In the genomic region with DNA sequence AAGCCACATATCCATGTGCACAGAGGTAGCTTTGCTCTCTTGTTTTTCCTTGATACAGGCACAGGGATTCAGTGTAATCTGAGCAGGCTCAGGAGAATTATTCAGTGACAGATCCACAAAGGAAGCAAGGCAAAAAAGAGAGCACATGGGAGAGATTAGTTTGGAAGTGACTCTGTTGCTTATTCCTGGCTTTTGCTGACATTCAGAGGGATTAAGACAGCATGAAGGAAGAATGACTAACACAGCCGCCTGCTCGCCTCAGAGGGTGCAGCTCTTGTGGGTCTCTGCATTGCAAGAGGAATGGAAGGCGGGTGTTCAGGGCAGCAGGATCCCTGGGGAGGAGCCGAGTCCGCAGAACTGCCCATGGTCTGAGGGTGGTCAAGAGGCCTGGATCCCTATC, we compare ENCODE assay signal across 15 cellular contexts.
DNase-seq lines count a peak whose midpoint lies in the region; ATAC-seq and TF ChIP-seq lines count a peak whose summit lies in the region.
"Had no signal": no experiment of that assay in that cellular context is flagged by ENCODE, and none has a peak within 500 bp of the region (broad histone marks: within the 10 kb centered on the region; RNA-seq: fewer than 3 reads in every experiment).

No MANE protein-coding gene starts in this region.

- H3K4me2 ChIP-seq in neural progenitor cell, result no peak overlapping the region

- TF ChIP-seq CTCF in BJ (IDR thresholded peaks at IDR 0.05; ENCODE audit: insufficient read depth, low read depth, low read length), result no peak
- TF ChIP-seq CTCF in epithelial cell of esophagus (IDR thresholded peaks at IDR 0.05; ENCODE audit: insufficient read depth, low read depth, low read length, missing control alignments), result no peak
- no peak for TF ChIP-seq CTCF in neural progenitor cell (IDR thresholded peaks at IDR 0.05)
- no peak for TF ChIP-seq CTCF in GM20000 (IDR thresholded peaks at IDR 0.05; ENCODE audit: extremely low read depth, missing control alignments)

- H3K79me2 ChIP-seq in neural progenitor cell (ENCODE audit: low read depth), result no peaks in the 10 kb centered on the region

- no peaks in the 10 kb centered on the region for H3K36me3 Mint-ChIP-seq in neural progenitor cell
- no peaks in the 10 kb centered on the region for H3K36me3 Mint-ChIP-seq in naive thymus-derived CD4-positive, alpha-beta T cell
- H3K36me3 Mint-ChIP-seq: CD4-positive, CD25-positive, alpha-beta regulatory T cell had no signal

- H3K36me3 ChIP-seq in BJ (ENCODE audit: control insufficient read depth, insufficient read depth, low read length) (no peaks in the 10 kb centered on the region), neural progenitor cell (no peaks in the 10 kb centered on the region)
- no peaks in the 10 kb centered on the region for H3K36me3 ChIP-seq in naive thymus-derived CD4-positive, alpha-beta T cell (ENCODE audit: control insufficient read depth in 2 of 3, insufficient read depth in 3 of 3, low read length in 3 of 3)
- H3K36me3 ChIP-seq: transverse colon had no signal

- H3K4me1 Mint-ChIP-seq in neural progenitor cell, result peaks cover 31% of the 10 kb centered on the region
- no peaks in the 10 kb centered on the region for H3K4me1 Mint-ChIP-seq in naive thymus-derived CD4-positive, alpha-beta T cell
- H3K4me1 Mint-ChIP-seq: CD4-positive, CD25-positive, alpha-beta regulatory T cell had no signal

- DNase-seq in BJ (ENCODE audit: low read depth) (peak; percentile 49), NCI-H524 treated with DMSO at 0.1 percent for 48 hours (lab: John Stamatoyannopoulos, UW) (peak; percentile 51), epithelial cell of esophagus (ENCODE audit: low read depth) (peak; percentile 66), neural progenitor cell (ENCODE audit: low spot score) (peak; percentile 32), NCI-H446 (lab: John Stamatoyannopoulos, UW) (no peak), GM20000 (ENCODE audit: low spot score) (no peak)
- no peak for DNase-seq in naive thymus-derived CD4-positive, alpha-beta T cell
- DNase-seq in stimulated activated CD4-positive, alpha-beta T cell treated with anti-CD3 and anti-CD28 coated beads, Interleukin-4, amount 100 ng/mL, for 1 hour, result no peak
- DNase-seq: activated CD4-positive, alpha-beta T cell treated with anti-CD3 and anti-CD28 coated beads for 48 hours; activated effector memory CD4-positive, alpha-beta T cell treated with anti-CD3 and anti-CD28 coated beads, Interleukin-2, amount 50 U/mL, for 16 hours; CD4-positive, CD25-positive, alpha-beta regulatory T cell; NCI-H748 treated with DMSO at 0.1 percent for 48 hours; psoas muscle; transverse colon had no signal

- no peak overlapping the region for H3K27ac ChIP-seq in neural progenitor cell
- no peak overlapping the region for H3K27ac ChIP-seq in naive thymus-derived CD4-positive, alpha-beta T cell (ENCODE audit: low read depth, low read length)
- H3K27ac ChIP-seq: psoas muscle, transverse colon had no signal

- H3F3A ChIP-seq in neural progenitor cell (ENCODE audit: low read depth), result no peaks in the 10 kb centered on the region

- H3K4me3 ChIP-seq in BJ (ENCODE audit: low read depth, low read length) (no peak overlapping the region), epithelial cell of esophagus (ENCODE audit: low read length) (no peak overlapping the region), neural progenitor cell (no peak overlapping the region)
- H3K4me3 ChIP-seq in naive thymus-derived CD4-positive, alpha-beta T cell (ENCODE audit: low read length), result no peak overlapping the region
- H3K4me3 ChIP-seq: lung, psoas muscle, transverse colon had no signal

- no peaks in the 10 kb centered on the region for H3K4me1 ChIP-seq in neural progenitor cell
- H3K4me1 ChIP-seq in naive thymus-derived CD4-positive, alpha-beta T cell (ENCODE audit: control insufficient read depth in 2 of 2, insufficient read depth in 2 of 2, low read length in 2 of 2), result no peaks in the 10 kb centered on the region
- H3K4me1 ChIP-seq: psoas muscle, transverse colon had no signal

- no peak overlapping the region for H2AFZ ChIP-seq in neural progenitor cell (replicated peaks)

- POLR2A ChIA-PET in BJ (lab: Charles Lee), result no interaction called here
- POLR2A ChIA-PET in naive thymus-derived CD4-positive, alpha-beta T cell (lab: Charles Lee), result no interaction called here

- H3K9me3 ChIP-seq in neural progenitor cell (ENCODE audit: low read depth), result no peaks in the 10 kb centered on the region
- H3K9me3 ChIP-seq in naive thymus-derived CD4-positive, alpha-beta T cell (ENCODE audit: control insufficient read depth in 2 of 3, low read length in 3 of 3), result no peaks in the 10 kb centered on the region
- H3K9me3 ChIP-seq: psoas muscle, transverse colon had no signal

- H3K9me3 Mint-ChIP-seq in neural progenitor cell, result peaks cover 4% of the 10 kb centered on the region
- H3K9me3 Mint-ChIP-seq in naive thymus-derived CD4-positive, alpha-beta T cell, result no peaks in the 10 kb centered on the region

- H3K27ac Mint-ChIP-seq in neural progenitor cell, result no peak overlapping the region
- no peak overlapping the region for H3K27ac Mint-ChIP-seq in naive thymus-derived CD4-positive, alpha-beta T cell
- H3K27ac Mint-ChIP-seq: CD4-positive, CD25-positive, alpha-beta regulatory T cell had no signal

- no peaks in the 10 kb centered on the region for H4K20me1 ChIP-seq in neural progenitor cell (ENCODE audit: low read depth)

- intact Hi-C loops in naive thymus-derived CD4-positive, alpha-beta T cell (cut with micrococcal nuclease), result loop anchor here in 1 of 2 donors (10.0 kb wide), 1 partner anchor 456 kb away; no protein-coding TSS in a partner anchor

- H3K27me3 Mint-ChIP-seq in neural progenitor cell (ENCODE audit: insufficient read depth, low read depth), result no peaks in the 10 kb centered on the region
- H3K27me3 Mint-ChIP-seq in naive thymus-derived CD4-positive, alpha-beta T cell, result peaks cover 0 to 13% (median 4%) of the 10 kb centered on the region in 5 donors

- H3K4me3 Mint-ChIP-seq in neural progenitor cell, result no peak overlapping the region
- H3K4me3 Mint-ChIP-seq in naive thymus-derived CD4-positive, alpha-beta T cell, result no peak overlapping the region
- H3K4me3 Mint-ChIP-seq: CD4-positive, CD25-positive, alpha-beta regulatory T cell had no signal

- no peak for ATAC-seq in naive thymus-derived CD4-positive, alpha-beta T cell

- H3K9ac ChIP-seq in neural progenitor cell, result no peak overlapping the region

- H3K27me3 ChIP-seq in BJ (ENCODE audit: control insufficient read depth, insufficient read depth, low read length) (no peaks in the 10 kb centered on the region), neural progenitor cell (no peaks in the 10 kb centered on the region)
- peaks cover 0 to 2% of the 10 kb centered on the region in 2 donors for H3K27me3 ChIP-seq in naive thymus-derived CD4-positive, alpha-beta T cell (ENCODE audit: control insufficient read depth in 2 of 2, insufficient read depth in 2 of 2, low read length in 2 of 2)
- H3K27me3 ChIP-seq: transverse colon had no signal

- CTCF ChIA-PET in BJ (lab: Yijun Ruan, JAX), result interaction anchor here (0.6 to 11.1 kb wide), 5 partner anchors 67 to 858 kb away, joined by 3 to 179 read pairs (median 3); no protein-coding TSS in a partner anchor
- CTCF ChIA-PET in naive thymus-derived CD4-positive, alpha-beta T cell (lab: Charles Lee), result interaction anchor here (2.1 kb wide), 1 partner anchor 198 kb away, joined by 6 read pairs; no protein-coding TSS in a partner anchor

Comparison
In these comparisons a context has a peak if more than half of its experiments do, and no peak if none do; other contexts are left out.
1. DNase-seq: peak in BJ (single experiment), NCI-H524 treated with DMSO at 0.1 percent for 48 hours (single experiment), epithelial cell of esophagus (single experiment) and neural progenitor cell (single experiment); none in naive thymus-derived CD4-positive, alpha-beta T cell (0 of 9), NCI-H446 (0 of 2), stimulated activated CD4-positive, alpha-beta T cell treated with anti-CD3 and anti-CD28 coated beads, Interleukin-4, amount 100 ng/mL, for 1 hour (single experiment) and GM20000 (single experiment).